ENCODE assay signal across 1 cellular context in genomic region chr18:63162271-63163014, GRCh38.
A peak's percentile ranks its signal among the peaks of the same experiment; 100 is the strongest.
TF ChIP-seq lines count a peak whose summit lies in the region.

No MANE protein-coding gene starts in this region.

TF ChIP-seq in GM12878, 131 proteins besides CTCF, POLR2A, EP300 and RAD21 (continued from another document and continues in another):
- no peak for TF ChIP-seq SUPT20H (IDR thresholded peaks at IDR 0.05; ENCODE audit: borderline replicate concordance, control insufficient read depth, low read depth, low read length)
- no peak for TF ChIP-seq CHD4 (IDR thresholded peaks at IDR 0.05)
- no peak for TF ChIP-seq NR2C1 (IDR thresholded peaks at IDR 0.05)
- no peak for TF ChIP-seq ZNF207 (IDR thresholded peaks at IDR 0.05; ENCODE audit: borderline replicate concordance)
- TF ChIP-seq RELB (IDR thresholded peaks at IDR 0.05; ENCODE audit: low read depth) = no peak
- 0 out of 4 replicates have a peak, but pooled peaks of 1 of the 2 experiments have one; percentile 5 for TF ChIP-seq ETV6 (conservative IDR thresholded peaks at IDR 0.05 in 1 of 2, IDR thresholded peaks at IDR 0.05 in 1 of 2; ENCODE audit: borderline replicate concordance in 1 of 2, low read depth in 1 of 2)
- no peak for TF ChIP-seq ZNF384 (IDR thresholded peaks at IDR 0.05; ENCODE audit: borderline replicate concordance, low read depth, low read length)
- no peak for TF ChIP-seq PRDM15 (CRISPR knock-in tag; IDR thresholded peaks at IDR 0.05)
- no peak for TF ChIP-seq SIX5 (IDR thresholded peaks at IDR 0.05; ENCODE audit: low read depth, low read length, severe bottlenecking)
- no peak for TF ChIP-seq ZZZ3 (IDR thresholded peaks at IDR 0.05; ENCODE audit: control insufficient read depth, insufficient read length, low read depth)
- no peak for TF ChIP-seq RELA (IDR thresholded peaks at IDR 0.05; ENCODE audit: borderline replicate concordance, partially characterized antibody)
- TF ChIP-seq PML (IDR thresholded peaks at IDR 0.05; ENCODE audit: low read length) = no peak
- no peak for TF ChIP-seq KDM1A (IDR thresholded peaks at IDR 0.05; ENCODE audit: borderline replicate concordance)
- TF ChIP-seq BCLAF1 (IDR thresholded peaks at IDR 0.05) = no peak
- no peak for TF ChIP-seq DPF2 (IDR thresholded peaks at IDR 0.05)
- no peak for TF ChIP-seq CBX5 (IDR thresholded peaks at IDR 0.05; ENCODE audit: low read depth)
- no peak for TF ChIP-seq TBL1XR1 (IDR thresholded peaks at IDR 0.05; ENCODE audit: low read depth, low read length)
- no peak for TF ChIP-seq JUND (IDR thresholded peaks at IDR 0.05; ENCODE audit: low read depth, low read length)
- TF ChIP-seq NKRF (conservative IDR thresholded peaks at IDR 0.05) = no peak
- no peak for TF ChIP-seq CBX3 (IDR thresholded peaks at IDR 0.05; ENCODE audit: borderline replicate concordance, low read depth)
- no peak for TF ChIP-seq FOS (IDR thresholded peaks at IDR 0.05; ENCODE audit: borderline replicate concordance, extremely low read depth, insufficient read length)
- no peak for TF ChIP-seq SMARCA5 (IDR thresholded peaks at IDR 0.05)
- TF ChIP-seq SMC3 (IDR thresholded peaks at IDR 0.05; ENCODE audit: borderline replicate concordance, low read length) = no peak; the same call in 1 of the 2 replicates
- TF ChIP-seq MAX (IDR thresholded peaks at IDR 0.05; ENCODE audit: low read depth, low read length) = peak; percentile 57
- TF ChIP-seq ESRRA (IDR thresholded peaks at IDR 0.05; ENCODE audit: low read length) = no peak
- TF ChIP-seq RCOR1 (conservative IDR thresholded peaks at IDR 0.05; ENCODE audit: low read depth, low read length) = peak; percentile 63; the same call in 1 of the 2 replicates
- TF ChIP-seq POLR2AphosphoS5 (IDR thresholded peaks at IDR 0.05; ENCODE audit: low read length) = peak; percentile 36
- TF ChIP-seq CHD1 (IDR thresholded peaks at IDR 0.05; ENCODE audit: low read depth, low read length) = peak; percentile 2; the same call in 1 of the 2 replicates
- no peak for TF ChIP-seq LARP7 (IDR thresholded peaks at IDR 0.05)
- no peak for TF ChIP-seq SREBF2 (IDR thresholded peaks at IDR 0.05; ENCODE audit: low read length)
- no peak for TF ChIP-seq ZNF274 (IDR thresholded peaks at IDR 0.05; ENCODE audit: insufficient read depth, insufficient read length)
- TF ChIP-seq KLF5 (IDR thresholded peaks at IDR 0.05; ENCODE audit: partially characterized antibody) = no peak
- TF ChIP-seq NBN (IDR thresholded peaks at IDR 0.05) = peak; percentile 37; the same call in 1 of the 2 replicates
- no peak for TF ChIP-seq SKIL (IDR thresholded peaks at IDR 0.05; ENCODE audit: low read depth, poor library complexity, severe bottlenecking)
- no peak for TF ChIP-seq RUNX3 (IDR thresholded peaks at IDR 0.05; ENCODE audit: low read length)
- no peak for TF ChIP-seq ZNF217 (IDR thresholded peaks at IDR 0.05)
- TF ChIP-seq CUX1 (IDR thresholded peaks at IDR 0.05; ENCODE audit: insufficient replicate concordance, low read depth, low read length) = no peak
- TF ChIP-seq SP1 (IDR thresholded peaks at IDR 0.05; ENCODE audit: low read depth, low read length) = peak; percentile 23
- no peak for TF ChIP-seq FOXK2 (IDR thresholded peaks at IDR 0.05)
- TF ChIP-seq POU2F2 (IDR thresholded peaks at IDR 0.05; ENCODE audit: borderline replicate concordance, low read depth, low read length) = peak; percentile 60; the same call in 2 of the 3 replicates
- no peak for TF ChIP-seq ATF7 (IDR thresholded peaks at IDR 0.05; ENCODE audit: low read depth)
- no peak for TF ChIP-seq YY1 (IDR thresholded peaks at IDR 0.05; ENCODE audit: low read depth, low read length)
- no peak for TF ChIP-seq CHD2 (IDR thresholded peaks at IDR 0.05; ENCODE audit: borderline replicate concordance, low read depth, low read length)
- TF ChIP-seq ZBTB33 (IDR thresholded peaks at IDR 0.05) = no peak
